Comparison of ENCODE assay signal across 8 cellular contexts in genomic region chr15:76337739-76338554, GRCh38. TPM values are rescaled to one million over a fixed set of nuclear protein-coding genes. Genes with fewer than 3 reads are reported as not detected.
DNase-seq lines count a peak whose midpoint lies in the region; ATAC-seq and TF ChIP-seq lines count a peak whose summit lies in the region.

No MANE protein-coding gene starts in this region.

- H3K4me1 Mint-ChIP-seq in T-helper 2 cell treated with Interferon-gamma antibody and Interleukin-4, amounts not matched to agents 5 μg/mL and 100 μg/mL, for 36 hours (ENCODE audit: low read depth) = peaks cover 36% of the 10 kb centered on the region

- no peak for ATAC-seq in GM18502 (IDR thresholded peaks at IDR 0.05; ENCODE audit: poor library complexity, unreplicated experiment)
- no peak for ATAC-seq in HG02588 (IDR thresholded peaks at IDR 0.05; ENCODE audit: unreplicated experiment)

- no peaks in the 10 kb centered on the region for H3K36me3 ChIP-seq in stomach

- DNase-seq in activated effector memory CD4-positive, alpha-beta T cell treated with anti-CD3 and anti-CD28 coated beads, Interleukin-2, amount 50 U/mL, for 16 hours = peak; percentile 68
- no peak for DNase-seq in activated effector memory CD4-positive, alpha-beta T cell treated with Interleukin-2 at 50 U/mL for 16 hours
- no peak for DNase-seq in T-helper 2 cell treated with Interferon-gamma antibody and Interleukin-4, amounts not matched to agents 5 μg/mL and 100 μg/mL, for 36 hours (ENCODE audit: low spot score)
- DNase-seq in stomach = no peak
- DNase-seq in HPDE6-E6E7 (ENCODE audit: extremely low spot score) = no peak

- H3K4me3 Mint-ChIP-seq in T-helper 2 cell treated with Interferon-gamma antibody and Interleukin-4, amounts not matched to agents 5 μg/mL and 100 μg/mL, for 36 hours = peak overlapping the region; percentile 95

- H3K27ac ChIP-seq in stomach = peak overlapping the region; percentile 62 to 80 (median 74)

- H3K36me3 Mint-ChIP-seq in T-helper 2 cell treated with Interferon-gamma antibody and Interleukin-4, amounts not matched to agents 5 μg/mL and 100 μg/mL, for 36 hours (ENCODE audit: low read depth) = peaks cover 13% of the 10 kb centered on the region

- H3K27me3 Mint-ChIP-seq in T-helper 2 cell treated with Interferon-gamma antibody and Interleukin-4, amounts not matched to agents 5 μg/mL and 100 μg/mL, for 36 hours (ENCODE audit: low read depth) = peaks cover 65% of the 10 kb centered on the region

- no peaks in the 10 kb centered on the region for H3K9me3 Mint-ChIP-seq in T-helper 2 cell treated with Interferon-gamma antibody and Interleukin-4, amounts not matched to agents 5 μg/mL and 100 μg/mL, for 36 hours

- WGBS in stomach, 5 donors = 4 to 18% (median 6%) methylated on average over 20 to 96 of the region's 96 CpGs

- TF ChIP-seq POLR2A in stomach (IDR thresholded peaks at IDR 0.05) = no peak

- intact Hi-C loops in stomach (cut with DNase I; ENCODE audit: low total_unique reads) = loop anchor here (10.0 kb wide), 1 partner anchor 143 kb away; no protein-coding TSS in a partner anchor

- TF ChIP-seq CTCF in stomach (IDR thresholded peaks at IDR 0.05) = no peak

- peaks cover 19 to 100% (median 92%) of the 10 kb centered on the region in 3 donors for H3K27me3 ChIP-seq in stomach

- TF ChIP-seq EP300 in stomach (IDR thresholded peaks at IDR 0.05) = no peak

- H3K9me3 ChIP-seq in stomach = peaks cover 0 to 8% (median 0%) of the 10 kb centered on the region in 4 donors

- H3K4me1 ChIP-seq in stomach = peaks cover 52 to 81% (median 71%) of the 10 kb centered on the region in 4 donors

- H3K27ac Mint-ChIP-seq in T-helper 2 cell treated with Interferon-gamma antibody and Interleukin-4, amounts not matched to agents 5 μg/mL and 100 μg/mL, for 36 hours = no peak overlapping the region

- H3K4me3 ChIP-seq in iPS-11a (ENCODE audit: low read depth, low read length) = peak overlapping the region; percentile 14
- H3K4me3 ChIP-seq in stomach = peak overlapping the region; percentile 42 to 63 (median 48)

RNA-seq across cellular contexts. Expression of gene ISL2, which starts 1.4 kb away (rescaled TPM):
- total RNA-seq in stomach = 1 to 10 TPM in 3 of 5 donors, not detected in 2; 1.3 to 4.0 (median 2.3) TPM
- polyA plus RNA-seq in stomach = 1 to 10 TPM in 2 of 3 donors, under 1 TPM in 1; 0.58 to 2.3 (median 2.1) TPM

RNA-seq across cellular contexts. Expression of gene ETFA, which starts 26.7 kb away (rescaled TPM):
- total RNA-seq in stomach = 100 to 1,000 TPM in 3 of 5 donors, 10 to 100 TPM in 2; 68.2 to 304 (median 118) TPM
- polyA plus RNA-seq in stomach = 100 to 1,000 TPM in 2 of 3 donors, 10 to 100 TPM in 1; 79.6 to 157 (median 100) TPM
